In the genomic region with DNA sequence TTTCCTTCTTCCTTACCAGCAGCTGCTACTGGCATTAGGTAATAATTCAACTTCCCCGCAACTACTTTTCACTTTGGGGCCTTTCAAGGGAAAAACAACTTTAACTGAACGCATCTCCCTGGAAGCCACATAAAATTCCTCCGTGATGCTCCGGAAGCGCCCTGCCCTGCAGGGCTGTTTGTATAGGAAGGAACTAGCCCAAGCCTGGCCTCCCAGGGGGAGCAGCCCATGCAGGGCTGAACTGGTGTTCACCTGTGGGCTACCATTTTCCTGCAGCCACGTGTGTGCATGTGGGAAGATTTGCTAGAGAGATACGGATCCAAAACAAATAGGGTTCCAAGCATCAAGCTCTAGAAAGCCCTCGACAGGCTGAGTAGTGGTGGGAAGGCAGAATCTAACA, we compare ENCODE assay signal across 20 cellular contexts. TPM values are rescaled to one million over a fixed set of nuclear protein-coding genes. Genes with fewer than 3 reads are reported as not detected.
A peak's percentile ranks its signal among the peaks of the same experiment; 100 is the strongest.
DNase-seq lines count a peak whose midpoint lies in the region; ATAC-seq, FAIRE-seq and TF ChIP-seq lines count a peak whose summit lies in the region.
"Had no signal": no experiment of that assay in that cellular context is flagged by ENCODE, and none has a peak within 500 bp of the region (broad histone marks: within the 10 kb centered on the region; RNA-seq: fewer than 3 reads in every experiment).

No MANE protein-coding gene starts in this region.

- no peak for TF ChIP-seq CTCF in GM23338 (conservative IDR thresholded peaks at IDR 0.05; ENCODE audit: low read depth in 2 of 2)
- no peak for TF ChIP-seq CTCF in astrocyte (IDR thresholded peaks at IDR 0.05; ENCODE audit: insufficient read depth, low read depth, low read length)
- no peak for TF ChIP-seq CTCF in colonic mucosa (IDR thresholded peaks at IDR 0.05)

- CTCF ChIA-PET in CD8-positive, alpha-beta memory T cell (lab: Charles Lee): no interaction called here

- H3K9me3 Mint-ChIP-seq in GM23338: no peaks in the 10 kb centered on the region; the same call in 2 of the 3 replicates
- peaks cover 2% of the 10 kb centered on the region for H3K9me3 Mint-ChIP-seq in astrocyte (ENCODE audit: unreplicated experiment)
- no peaks in the 10 kb centered on the region for H3K9me3 Mint-ChIP-seq in CD8-positive, alpha-beta memory T cell
- H3K9me3 Mint-ChIP-seq: CD4-positive, CD25-positive, alpha-beta regulatory T cell; H9 had no signal

- H3K27ac ChIP-seq in GM23338 (ENCODE audit: low read depth) (no peak overlapping the region), astrocyte (ENCODE audit: low read depth, low read length) (peak overlapping the region; percentile 30), epithelial cell of prostate (peak overlapping the region; percentile 60), colonic mucosa (no peak overlapping the region)
- no peak overlapping the region for H3K27ac ChIP-seq in CD8-positive, alpha-beta memory T cell (ENCODE audit: low read depth, low read length)
- H3K27ac ChIP-seq: BLaER1 treated with 17β-estradiol and CSF1 and Interleukin-3, amounts not matched to agents 10 nM and 100 nM had no signal

- H3K27me3 ChIP-seq in GM23338 (ENCODE audit: insufficient read depth) (no peaks in the 10 kb centered on the region), astrocyte (ENCODE audit: insufficient read depth, low read length) (no peaks in the 10 kb centered on the region), colonic mucosa (no peaks in the 10 kb centered on the region)
- no peaks in the 10 kb centered on the region for H3K27me3 ChIP-seq in CD8-positive, alpha-beta memory T cell (ENCODE audit: insufficient read depth, low read length, poor library complexity, severe bottlenecking)
- H3K27me3 ChIP-seq: BLaER1 treated with 17β-estradiol and CSF1 and Interleukin-3, amounts not matched to agents 10 nM and 100 nM had no signal

- no peak overlapping the region for H3K9ac ChIP-seq in astrocyte (ENCODE audit: low read length)
- H3K9ac ChIP-seq in colonic mucosa (ENCODE audit: low read depth in 2 of 2, low read length in 2 of 2): no peak overlapping the region
- H3K9ac ChIP-seq: BLaER1 treated with 17β-estradiol and CSF1 and Interleukin-3, amounts not matched to agents 10 nM and 100 nM had no signal

- H4K20me1 ChIP-seq in GM23338 (replicated peaks; ENCODE audit: insufficient read depth) (no peaks in the 10 kb centered on the region), astrocyte (ENCODE audit: insufficient read depth, low read length) (no peaks in the 10 kb centered on the region)
- H4K20me1 ChIP-seq: BLaER1 treated with 17β-estradiol and CSF1 and Interleukin-3, amounts not matched to agents 10 nM and 100 nM had no signal

- H3K4me1 ChIP-seq in GM23338 (ENCODE audit: insufficient read depth) (no peaks in the 10 kb centered on the region), astrocyte (ENCODE audit: insufficient read depth, low read length) (peaks cover 13% of the 10 kb centered on the region), colonic mucosa (no peaks in the 10 kb centered on the region)
- no peaks in the 10 kb centered on the region for H3K4me1 ChIP-seq in CD8-positive, alpha-beta memory T cell (ENCODE audit: insufficient read depth, low read length)

- no peak overlapping the region for H3K4me3 Mint-ChIP-seq in GM23338
- no peak overlapping the region for H3K4me3 Mint-ChIP-seq in astrocyte (ENCODE audit: unreplicated experiment)
- no peak overlapping the region for H3K4me3 Mint-ChIP-seq in CD8-positive, alpha-beta memory T cell
- H3K4me3 Mint-ChIP-seq: CD4-positive, CD25-positive, alpha-beta regulatory T cell; H9 had no signal

- no peak for DNase-seq in GM23338 (ENCODE audit: low spot score)
- no peak for DNase-seq in astrocyte (ENCODE audit: low read depth)
- DNase-seq in epithelial cell of prostate (ENCODE audit: low read depth, low spot score): no peak
- DNase-seq in posterior vena cava (ENCODE audit: low spot score): peak; percentile 24
- DNase-seq in epidermal melanocyte (ENCODE audit: insufficient read length, low spot score): no peak
- DNase-seq in colonic mucosa: no peak
- no peak for DNase-seq in CD8-positive, alpha-beta memory T cell
- DNase-seq: ACHN; Calu3; CD4-positive, CD25-positive, alpha-beta regulatory T cell; DMS 273 treated with DMSO at 0.1 percent for 48 hours; DMS79; GOT3; H9 had no signal

- H3K36me3 ChIP-seq in GM23338 (ENCODE audit: insufficient read depth) (no peaks in the 10 kb centered on the region), astrocyte (ENCODE audit: insufficient read depth, low read length) (no peaks in the 10 kb centered on the region), colonic mucosa (no peaks in the 10 kb centered on the region)
- no peaks in the 10 kb centered on the region for H3K36me3 ChIP-seq in CD8-positive, alpha-beta memory T cell (ENCODE audit: insufficient read depth, low read length)
- H3K36me3 ChIP-seq: BLaER1 treated with 17β-estradiol and CSF1 and Interleukin-3, amounts not matched to agents 10 nM and 100 nM had no signal

- no peak for FAIRE-seq in astrocyte (lab: Jason Lieb, UNC)
- FAIRE-seq: GM12891, HepG2, HTR-8/SVneo had no signal

- ATAC-seq in GM23338: no peak

- intact Hi-C loops in posterior vena cava (cut with DNase I): no loop called here
- intact Hi-C loops in colonic mucosa (cut with DNase I): no loop called here

- H3K79me2 ChIP-seq in GM23338 (replicated peaks; ENCODE audit: insufficient read depth) (no peaks in the 10 kb centered on the region), astrocyte (ENCODE audit: insufficient read depth, low read length) (peaks cover 8% of the 10 kb centered on the region)

- H3K4me2 ChIP-seq in GM23338: no peak overlapping the region
- peak overlapping the region; percentile 28 for H3K4me2 ChIP-seq in astrocyte (ENCODE audit: low read length)
- H3K4me2 ChIP-seq: BLaER1 treated with 17β-estradiol and CSF1 and Interleukin-3, amounts not matched to agents 10 nM and 100 nM had no signal

- no peaks in the 10 kb centered on the region for H3K9me2 ChIP-seq in GM23338 (ENCODE audit: insufficient read depth)

- H3K4me1 Mint-ChIP-seq in GM23338: peaks cover 30% of the 10 kb centered on the region
- H3K4me1 Mint-ChIP-seq in astrocyte (ENCODE audit: low read depth, unreplicated experiment): peaks cover 10% of the 10 kb centered on the region
- no peaks in the 10 kb centered on the region for H3K4me1 Mint-ChIP-seq in CD8-positive, alpha-beta memory T cell
- H3K4me1 Mint-ChIP-seq: CD4-positive, CD25-positive, alpha-beta regulatory T cell had no signal

- H3K9me3 ChIP-seq in astrocyte (ENCODE audit: insufficient read depth, low read depth, low read length) (no peaks in the 10 kb centered on the region), colonic mucosa (no peaks in the 10 kb centered on the region)
- H3K9me3 ChIP-seq in CD8-positive, alpha-beta memory T cell (ENCODE audit: low read length): no peaks in the 10 kb centered on the region
- H3K9me3 ChIP-seq: BLaER1 treated with 17β-estradiol and CSF1 and Interleukin-3, amounts not matched to agents 10 nM and 100 nM had no signal

- H3K36me3 Mint-ChIP-seq in GM23338 (ENCODE audit: low read depth) (no peaks in the 10 kb centered on the region), astrocyte (ENCODE audit: low read depth, unreplicated experiment) (peaks cover 7% of the 10 kb centered on the region)
- H3K36me3 Mint-ChIP-seq in CD8-positive, alpha-beta memory T cell: no peaks in the 10 kb centered on the region
- H3K36me3 Mint-ChIP-seq: CD4-positive, CD25-positive, alpha-beta regulatory T cell had no signal

- H2AFZ ChIP-seq in GM23338 (peak overlapping the region; percentile 72; the same call in 1 of the 2 replicates), astrocyte (ENCODE audit: low read depth, low read length) (no peak overlapping the region)

- POLR2A ChIA-PET in CD8-positive, alpha-beta memory T cell (lab: Charles Lee): no interaction called here

- H3K27me3 Mint-ChIP-seq in GM23338 (ENCODE audit: insufficient read depth, low read depth, poor library complexity): peaks cover 2% of the 10 kb centered on the region
- H3K27me3 Mint-ChIP-seq in astrocyte (ENCODE audit: low read depth, unreplicated experiment): peaks cover 3% of the 10 kb centered on the region
- peaks cover 14 to 24% of the 10 kb centered on the region in 2 donors for H3K27me3 Mint-ChIP-seq in CD8-positive, alpha-beta memory T cell
- H3K27me3 Mint-ChIP-seq: CD4-positive, CD25-positive, alpha-beta regulatory T cell had no signal

- H3F3A ChIP-seq in GM23338 (replicated peaks; ENCODE audit: low read depth): no peaks in the 10 kb centered on the region

- H3K4me3 ChIP-seq in GM23338 (no peak overlapping the region), astrocyte (ENCODE audit: insufficient read depth, low read depth, low read length) (no peak overlapping the region), colonic mucosa (no peak overlapping the region)
- H3K4me3 ChIP-seq in CD8-positive, alpha-beta memory T cell (ENCODE audit: low read length): no peak overlapping the region
- H3K4me3 ChIP-seq: BLaER1 treated with 17β-estradiol and CSF1 and Interleukin-3, amounts not matched to agents 10 nM and 100 nM had no signal

- no peak overlapping the region for H3K27ac Mint-ChIP-seq in GM23338
- H3K27ac Mint-ChIP-seq in astrocyte (ENCODE audit: unreplicated experiment): no peak overlapping the region
- no peak overlapping the region for H3K27ac Mint-ChIP-seq in CD8-positive, alpha-beta memory T cell
- H3K27ac Mint-ChIP-seq: CD4-positive, CD25-positive, alpha-beta regulatory T cell had no signal

TF ChIP-seq in GM23338, 12 proteins besides CTCF, POLR2A, EP300 and RAD21 (continues in another document):
- TF ChIP-seq ZNF114 (CRISPR knock-in tag; IDR thresholded peaks at IDR 0.05) (no peak), NANOG (IDR thresholded peaks at IDR 0.05; ENCODE audit: borderline replicate concordance) (no peak), EZH2phosphoT487 (IDR thresholded peaks at IDR 0.05; ENCODE audit: unreplicated experiment) (no peak), EZH2 (IDR thresholded peaks at IDR 0.05; ENCODE audit: low read depth, unreplicated experiment) (no peak), CREB1 (CRISPR knock-in tag; IDR thresholded peaks at IDR 0.05; ENCODE audit: low read depth) (no peak), ZNF331 (CRISPR knock-in tag; IDR thresholded peaks at IDR 0.05; ENCODE audit: low read depth) (no peak)
- TF ChIP-seq, protein P1, sequence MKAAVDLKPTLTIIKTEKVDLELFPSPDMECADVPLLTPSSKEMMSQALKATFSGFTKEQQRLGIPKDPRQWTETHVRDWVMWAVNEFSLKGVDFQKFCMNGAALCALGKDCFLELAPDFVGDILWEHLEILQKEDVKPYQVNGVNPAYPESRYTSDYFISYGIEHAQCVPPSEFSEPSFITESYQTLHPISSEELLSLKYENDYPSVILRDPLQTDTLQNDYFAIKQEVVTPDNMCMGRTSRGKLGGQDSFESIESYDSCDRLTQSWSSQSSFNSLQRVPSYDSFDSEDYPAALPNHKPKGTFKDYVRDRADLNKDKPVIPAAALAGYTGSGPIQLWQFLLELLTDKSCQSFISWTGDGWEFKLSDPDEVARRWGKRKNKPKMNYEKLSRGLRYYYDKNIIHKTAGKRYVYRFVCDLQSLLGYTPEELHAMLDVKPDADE (IDR thresholded peaks at IDR 0.05): no peak

RNA-seq across cellular contexts. Expression of a gene that starts 14.4 kb away (rescaled TPM):
- total RNA-seq in GM23338 (2014; rRNA removed; shearing (Covaris generic)): not detected in 2 replicates
- polyA plus RNA-seq in GM23338 (2016; fragmentation: Nextera tagmentation; extraction: Ambion mirVana): not detected in 2 replicates
- total RNA-seq in astrocyte (not detected in 2 replicates), posterior vena cava (under 1 TPM in 1 of 2 donors, not detected in 1; 0.14 TPM), colonic mucosa (under 1 TPM in 1 of 2 donors, not detected in 1; 0.17 TPM)
- not detected for total RNA-seq in CD8-positive, alpha-beta memory T cell
- not detected for polyA plus RNA-seq in CD8-positive, alpha-beta memory T cell
- total RNA-seq: A172; Calu3; CD4-positive, CD25-positive, alpha-beta regulatory T cell; G401; H9 had no signal
- polyA plus RNA-seq: CD4-positive, CD25-positive, alpha-beta regulatory T cell had no signal

Comparison
In these comparisons a context has a peak if more than half of its experiments do, and no peak if none do; other contexts are left out.
1. H3K27ac ChIP-seq: peak in astrocyte (single experiment) and epithelial cell of prostate (single experiment); none in GM23338 (single experiment), colonic mucosa (single experiment) and CD8-positive, alpha-beta memory T cell (single experiment).